ENCODE assay signal across 8 cellular contexts in genomic region chr11:125591659-125592304, GRCh38. TPM values are rescaled to one million over a fixed set of nuclear protein-coding genes. Genes with fewer than 3 reads are reported as not detected.
DNase-seq lines count a peak whose midpoint lies in the region; ATAC-seq and TF ChIP-seq lines count a peak whose summit lies in the region.

No MANE protein-coding gene starts in this region.

- no peak for TF ChIP-seq CTCF in AG09309 (IDR thresholded peaks at IDR 0.05; ENCODE audit: control insufficient read depth, insufficient read depth, low read depth, low read length, missing control alignments)
- TF ChIP-seq CTCF in gastrocnemius medialis (IDR thresholded peaks at IDR 0.05 in 4 of 5, conservative IDR thresholded peaks at IDR 0.05 in 1 of 5), result no peak

- H3K36me3 ChIP-seq in SJCRH30 (peaks cover 5% of the 10 kb centered on the region), gastrocnemius medialis (no peaks in the 10 kb centered on the region)

- in situ Hi-C loops in gastrocnemius medialis (cut with MboI; ENCODE audit: low sequenced_read_pairs in 4 of 4), result loop anchor here in 1 of 4 donors (25.0 kb wide), 1 partner anchor 621 kb away; the partner anchor contains the start of genes FAM118B and RPUSD4

- H3K4me1 ChIP-seq in SJCRH30 (no peaks in the 10 kb centered on the region), gastrocnemius medialis (peaks cover 17 to 24% of the 10 kb centered on the region in 2 donors)

- WGBS in adipose tissue, 3 donors, result 1 to 2% (median 1%) methylated on average over 25 to 29 of the region's 29 CpGs

- peak; percentile 22 for ATAC-seq in GM18868 (IDR thresholded peaks at IDR 0.05; ENCODE audit: unreplicated experiment)
- ATAC-seq in HG03064 (IDR thresholded peaks at IDR 0.05; ENCODE audit: low read depth, unreplicated experiment), result peak; percentile 13
- peak; percentile 51 to 62 for ATAC-seq in gastrocnemius medialis

- no peaks in the 10 kb centered on the region for H3K9me3 ChIP-seq in SJCRH30 (replicated peaks)
- H3K9me3 ChIP-seq in gastrocnemius medialis, result no peaks in the 10 kb centered on the region

- H3K4me3 ChIP-seq in AG09309 (ENCODE audit: control insufficient read depth, low read depth, low read length) (peak overlapping the region; percentile 58), SJCRH30 (peak overlapping the region; percentile 74), gastrocnemius medialis (peak overlapping the region; percentile 55 to 90 (median 82))

- H3K27ac ChIP-seq in SJCRH30, result peak overlapping the region; percentile 68
- H3K27ac ChIP-seq in adipose tissue (ENCODE audit: low read depth, low read length), result peak overlapping the region; percentile 87
- H3K27ac ChIP-seq in gastrocnemius medialis, result peak overlapping the region; percentile 87 to 99 (median 94)

- DNase-seq in AG09309 (ENCODE audit: low read depth), result no peak
- DNase-seq in SJCRH30, result peak in 1 of 2 experiments; percentile 19
- DNase-seq in hypothalamus (lab: John Stamatoyannopoulos, UW), result peak in 26 of 51 donors; percentile 21 to 86 (median 48)
- DNase-seq in gastrocnemius medialis, result peak; percentile 7 to 26
- DNase-seq in SIG-M5 (lab: John Stamatoyannopoulos, UW), result no peak

- H3K27me3 ChIP-seq in SJCRH30, result no peaks in the 10 kb centered on the region
- no peaks in the 10 kb centered on the region for H3K27me3 ChIP-seq in gastrocnemius medialis

- TF ChIP-seq POLR2A in gastrocnemius medialis (IDR thresholded peaks at IDR 0.05), result no peak

- intact Hi-C loops in gastrocnemius medialis (cut with DNase I; ENCODE audit: low total_unique reads), result loop anchor here (1.0 to 10.0 kb wide), 3 partner anchors 21 to 917 kb away; partner anchors contain the start of genes FAM118B, RPUSD4, SIAE and SPA17

RNA-seq across cellular contexts. Expression of gene STT3A, which starts 0.9 kb away (rescaled TPM):
- 102 and 104 TPM in 2 replicates for total RNA-seq in SJCRH30 (2014; rRNA removed; shearing (Covaris generic))
- 10 to 100 TPM; 27.4 to 78.2 (median 53.0) TPM for polyA plus RNA-seq in adipose tissue
- 10 to 100 TPM; 31.5 to 34.6 (median 32.9) TPM for total RNA-seq in gastrocnemius medialis

RNA-seq across cellular contexts. Expression of gene EI24, which starts 22.5 kb away (rescaled TPM):
- total RNA-seq in SJCRH30 (2014; rRNA removed; shearing (Covaris generic)), result 81.7 and 85.0 TPM in 2 replicates
- 10 to 100 TPM; 67.1 to 83.5 (median 70.4) TPM for polyA plus RNA-seq in adipose tissue
- total RNA-seq in gastrocnemius medialis, result 100 to 1,000 TPM in 3 of 4 donors, 10 to 100 TPM in 1; 88.9 to 140 (median 127) TPM

RNA-seq across cellular contexts. Expression of gene CHEK1, which starts 33.2 kb away (rescaled TPM):
- 48.3 and 50.9 TPM in 2 replicates for total RNA-seq in SJCRH30 (2014; rRNA removed; shearing (Covaris generic))
- 1 to 10 TPM in 2 of 3 donors, under 1 TPM in 1; 0.91 to 2.5 (median 1.1) TPM for polyA plus RNA-seq in adipose tissue
- total RNA-seq in gastrocnemius medialis, result under 1 TPM in 2 of 4 donors, not detected in 2; 0.42 to 0.56 TPM

Comparison
In these comparisons a context has a peak if more than half of its experiments do, and no peak if none do; other contexts are left out.
1. DNase-seq: peak in hypothalamus (26 of 51) and gastrocnemius medialis (2 of 2); none in AG09309 (single experiment) and SIG-M5 (single experiment).
2. RNA of gene CHEK1, which starts 33.2 kb away (total RNA-seq): 48.3 to 50.9 TPM in SJCRH30; 0.42 to 0.56 TPM in gastrocnemius medialis; every median in the first group is over 10 times any median in the second.
3. Peak in every context shown above with its lines, with median percentiles within 50 percentile points of each other: H3K4me3 ChIP-seq, ATAC-seq and H3K27ac ChIP-seq.